ENCODE assay signal across 18 cellular contexts in genomic region chr1:186710696-186711095, GRCh38. TPM values are rescaled to one million over a fixed set of nuclear protein-coding genes. Genes with fewer than 3 reads are reported as not detected.
A peak's percentile ranks its signal among the peaks of the same experiment; 100 is the strongest.
DNase-seq lines count a peak whose midpoint lies in the region; ATAC-seq and TF ChIP-seq lines count a peak whose summit lies in the region.
"Had no signal": no experiment of that assay in that cellular context is flagged by ENCODE, and none has a peak within 500 bp of the region (broad histone marks: within the 10 kb centered on the region; RNA-seq: fewer than 3 reads in every experiment).

No MANE protein-coding gene starts in this region.

- H3K9me2 ChIP-seq in GM23338 (ENCODE audit: insufficient read depth) = no peaks in the 10 kb centered on the region

- no peak overlapping the region for H3K4me3 Mint-ChIP-seq in GM23338
- no peak overlapping the region for H3K4me3 Mint-ChIP-seq in stimulated activated memory B cell treated with anti-CD40 and anti-IgM and Interleukin-4, amounts not matched to agents 10 μg/mL and 1 μg/mL and 100 μg/mL, for 72 hours
- H3K4me3 Mint-ChIP-seq: CD4-positive, alpha-beta memory T cell; H9; HFFc6 had no signal

- H3K27ac Mint-ChIP-seq in GM23338 = no peak overlapping the region
- no peak overlapping the region for H3K27ac Mint-ChIP-seq in stimulated activated memory B cell treated with anti-CD40 and anti-IgM and Interleukin-4, amounts not matched to agents 10 μg/mL and 1 μg/mL and 100 μg/mL, for 72 hours
- H3K27ac Mint-ChIP-seq: CD4-positive, alpha-beta memory T cell; H9; HFFc6 had no signal

- H3K36me3 ChIP-seq in GM23338 (ENCODE audit: insufficient read depth) = no peaks in the 10 kb centered on the region
- H3K36me3 ChIP-seq in HAP-1 (replicated peaks) = no peaks in the 10 kb centered on the region

- H3K36me3 Mint-ChIP-seq in GM23338 (ENCODE audit: low read depth) = no peaks in the 10 kb centered on the region
- no peaks in the 10 kb centered on the region for H3K36me3 Mint-ChIP-seq in stimulated activated memory B cell treated with anti-CD40 and anti-IgM and Interleukin-4, amounts not matched to agents 10 μg/mL and 1 μg/mL and 100 μg/mL, for 72 hours
- H3K36me3 Mint-ChIP-seq: CD4-positive, alpha-beta memory T cell had no signal

- H3K4me2 ChIP-seq in GM23338 = no peak overlapping the region

- H3K4me3 ChIP-seq in GM23338 = no peak overlapping the region
- H3K4me3 ChIP-seq in HAP-1 = no peak overlapping the region
- H3K4me3 ChIP-seq: GM23248 had no signal

- H3K27me3 ChIP-seq in GM23338 (ENCODE audit: insufficient read depth) (no peaks in the 10 kb centered on the region), HAP-1 (ENCODE audit: low read depth) (no peaks in the 10 kb centered on the region)

- no peak overlapping the region for H3K27ac ChIP-seq in GM23338 (ENCODE audit: low read depth)
- H3K27ac ChIP-seq: GM23248 had no signal

- in situ Hi-C loops in Caki2 (cut with HindIII; ENCODE audit: low pct_unique_long_range_greater_than_20kb, low sequenced_read_pairs) (no loop called here), HAP-1 (cut with MboI; ENCODE audit: low sequenced_read_pairs) (no loop called here)

- ATAC-seq in GM23338 (no peak), HG03159 (IDR thresholded peaks at IDR 0.05; ENCODE audit: unreplicated experiment) (no peak)
- ATAC-seq in stimulated activated memory B cell treated with anti-CD40 and anti-IgM and Interleukin-4, amounts not matched to agents 10 μg/mL and 1 μg/mL and 100 μg/mL, for 72 hours = no peak

- TF ChIP-seq CTCF in GM23338 (conservative IDR thresholded peaks at IDR 0.05; ENCODE audit: low read depth in 2 of 2) = no peak

- H3K27me3 Mint-ChIP-seq in GM23338 (ENCODE audit: insufficient read depth, low read depth, poor library complexity) = no peaks in the 10 kb centered on the region
- H3K27me3 Mint-ChIP-seq in stimulated activated memory B cell treated with anti-CD40 and anti-IgM and Interleukin-4, amounts not matched to agents 10 μg/mL and 1 μg/mL and 100 μg/mL, for 72 hours = no peaks in the 10 kb centered on the region

- H3F3A ChIP-seq in GM23338 (replicated peaks; ENCODE audit: low read depth) = no peaks in the 10 kb centered on the region

- H4K20me1 ChIP-seq in GM23338 (replicated peaks; ENCODE audit: insufficient read depth) = no peaks in the 10 kb centered on the region

- H3K4me1 ChIP-seq in GM23338 (ENCODE audit: insufficient read depth) (no peaks in the 10 kb centered on the region), HAP-1 (no peaks in the 10 kb centered on the region)

- H3K79me2 ChIP-seq in GM23338 (replicated peaks; ENCODE audit: insufficient read depth) = no peaks in the 10 kb centered on the region

- H2AFZ ChIP-seq in GM23338 = 0 out of 2 replicates have a peak overlapping the region, but pooled peaks have one; percentile 8
- H2AFZ ChIP-seq: GM23248 had no signal

- peak; percentile 13 for DNase-seq in Caki2 (ENCODE audit: low read depth)
- no peak for DNase-seq in GM23338 (ENCODE audit: low spot score)
- peak; percentile 6 for DNase-seq in kidney glomerular epithelial cell (lab: John Stamatoyannopoulos, UW)
- no peak for DNase-seq in HAP-1 (ENCODE audit: low spot score in 2 of 2)
- DNase-seq: 8988T; C1 segment of cervical spinal cord; CD4-positive, alpha-beta memory T cell; COR-L47; DMS 273 treated with DMSO at 0.1 percent for 48 hours; DMS79; EL; GF-D8; GM23248; H9; HFFc6 had no signal

- no peaks in the 10 kb centered on the region for H3K9me3 Mint-ChIP-seq in GM23338
- H3K9me3 Mint-ChIP-seq in stimulated activated memory B cell treated with anti-CD40 and anti-IgM and Interleukin-4, amounts not matched to agents 10 μg/mL and 1 μg/mL and 100 μg/mL, for 72 hours = no peaks in the 10 kb centered on the region
- H3K9me3 Mint-ChIP-seq: CD4-positive, alpha-beta memory T cell; H9; HFFc6 had no signal

- no peaks in the 10 kb centered on the region for H3K9me3 ChIP-seq in HAP-1

- no peaks in the 10 kb centered on the region for H3K4me1 Mint-ChIP-seq in GM23338
- H3K4me1 Mint-ChIP-seq in stimulated activated memory B cell treated with anti-CD40 and anti-IgM and Interleukin-4, amounts not matched to agents 10 μg/mL and 1 μg/mL and 100 μg/mL, for 72 hours = no peaks in the 10 kb centered on the region
- H3K4me1 Mint-ChIP-seq: CD4-positive, alpha-beta memory T cell had no signal

TF ChIP-seq in GM23338, 12 proteins besides CTCF, POLR2A, EP300 and RAD21 (continues in another document):
- TF ChIP-seq ZNF331 (CRISPR knock-in tag; IDR thresholded peaks at IDR 0.05; ENCODE audit: low read depth) = no peak
- no peak for TF ChIP-seq ETS1 (IDR thresholded peaks at IDR 0.05)
- no peak for TF ChIP-seq JUNB (IDR thresholded peaks at IDR 0.05; ENCODE audit: unreplicated experiment)
- no peak for TF ChIP-seq NANOG (IDR thresholded peaks at IDR 0.05; ENCODE audit: borderline replicate concordance)
- no peak for TF ChIP-seq STAT1 (IDR thresholded peaks at IDR 0.05; ENCODE audit: unreplicated experiment)
- TF ChIP-seq, protein P1, sequence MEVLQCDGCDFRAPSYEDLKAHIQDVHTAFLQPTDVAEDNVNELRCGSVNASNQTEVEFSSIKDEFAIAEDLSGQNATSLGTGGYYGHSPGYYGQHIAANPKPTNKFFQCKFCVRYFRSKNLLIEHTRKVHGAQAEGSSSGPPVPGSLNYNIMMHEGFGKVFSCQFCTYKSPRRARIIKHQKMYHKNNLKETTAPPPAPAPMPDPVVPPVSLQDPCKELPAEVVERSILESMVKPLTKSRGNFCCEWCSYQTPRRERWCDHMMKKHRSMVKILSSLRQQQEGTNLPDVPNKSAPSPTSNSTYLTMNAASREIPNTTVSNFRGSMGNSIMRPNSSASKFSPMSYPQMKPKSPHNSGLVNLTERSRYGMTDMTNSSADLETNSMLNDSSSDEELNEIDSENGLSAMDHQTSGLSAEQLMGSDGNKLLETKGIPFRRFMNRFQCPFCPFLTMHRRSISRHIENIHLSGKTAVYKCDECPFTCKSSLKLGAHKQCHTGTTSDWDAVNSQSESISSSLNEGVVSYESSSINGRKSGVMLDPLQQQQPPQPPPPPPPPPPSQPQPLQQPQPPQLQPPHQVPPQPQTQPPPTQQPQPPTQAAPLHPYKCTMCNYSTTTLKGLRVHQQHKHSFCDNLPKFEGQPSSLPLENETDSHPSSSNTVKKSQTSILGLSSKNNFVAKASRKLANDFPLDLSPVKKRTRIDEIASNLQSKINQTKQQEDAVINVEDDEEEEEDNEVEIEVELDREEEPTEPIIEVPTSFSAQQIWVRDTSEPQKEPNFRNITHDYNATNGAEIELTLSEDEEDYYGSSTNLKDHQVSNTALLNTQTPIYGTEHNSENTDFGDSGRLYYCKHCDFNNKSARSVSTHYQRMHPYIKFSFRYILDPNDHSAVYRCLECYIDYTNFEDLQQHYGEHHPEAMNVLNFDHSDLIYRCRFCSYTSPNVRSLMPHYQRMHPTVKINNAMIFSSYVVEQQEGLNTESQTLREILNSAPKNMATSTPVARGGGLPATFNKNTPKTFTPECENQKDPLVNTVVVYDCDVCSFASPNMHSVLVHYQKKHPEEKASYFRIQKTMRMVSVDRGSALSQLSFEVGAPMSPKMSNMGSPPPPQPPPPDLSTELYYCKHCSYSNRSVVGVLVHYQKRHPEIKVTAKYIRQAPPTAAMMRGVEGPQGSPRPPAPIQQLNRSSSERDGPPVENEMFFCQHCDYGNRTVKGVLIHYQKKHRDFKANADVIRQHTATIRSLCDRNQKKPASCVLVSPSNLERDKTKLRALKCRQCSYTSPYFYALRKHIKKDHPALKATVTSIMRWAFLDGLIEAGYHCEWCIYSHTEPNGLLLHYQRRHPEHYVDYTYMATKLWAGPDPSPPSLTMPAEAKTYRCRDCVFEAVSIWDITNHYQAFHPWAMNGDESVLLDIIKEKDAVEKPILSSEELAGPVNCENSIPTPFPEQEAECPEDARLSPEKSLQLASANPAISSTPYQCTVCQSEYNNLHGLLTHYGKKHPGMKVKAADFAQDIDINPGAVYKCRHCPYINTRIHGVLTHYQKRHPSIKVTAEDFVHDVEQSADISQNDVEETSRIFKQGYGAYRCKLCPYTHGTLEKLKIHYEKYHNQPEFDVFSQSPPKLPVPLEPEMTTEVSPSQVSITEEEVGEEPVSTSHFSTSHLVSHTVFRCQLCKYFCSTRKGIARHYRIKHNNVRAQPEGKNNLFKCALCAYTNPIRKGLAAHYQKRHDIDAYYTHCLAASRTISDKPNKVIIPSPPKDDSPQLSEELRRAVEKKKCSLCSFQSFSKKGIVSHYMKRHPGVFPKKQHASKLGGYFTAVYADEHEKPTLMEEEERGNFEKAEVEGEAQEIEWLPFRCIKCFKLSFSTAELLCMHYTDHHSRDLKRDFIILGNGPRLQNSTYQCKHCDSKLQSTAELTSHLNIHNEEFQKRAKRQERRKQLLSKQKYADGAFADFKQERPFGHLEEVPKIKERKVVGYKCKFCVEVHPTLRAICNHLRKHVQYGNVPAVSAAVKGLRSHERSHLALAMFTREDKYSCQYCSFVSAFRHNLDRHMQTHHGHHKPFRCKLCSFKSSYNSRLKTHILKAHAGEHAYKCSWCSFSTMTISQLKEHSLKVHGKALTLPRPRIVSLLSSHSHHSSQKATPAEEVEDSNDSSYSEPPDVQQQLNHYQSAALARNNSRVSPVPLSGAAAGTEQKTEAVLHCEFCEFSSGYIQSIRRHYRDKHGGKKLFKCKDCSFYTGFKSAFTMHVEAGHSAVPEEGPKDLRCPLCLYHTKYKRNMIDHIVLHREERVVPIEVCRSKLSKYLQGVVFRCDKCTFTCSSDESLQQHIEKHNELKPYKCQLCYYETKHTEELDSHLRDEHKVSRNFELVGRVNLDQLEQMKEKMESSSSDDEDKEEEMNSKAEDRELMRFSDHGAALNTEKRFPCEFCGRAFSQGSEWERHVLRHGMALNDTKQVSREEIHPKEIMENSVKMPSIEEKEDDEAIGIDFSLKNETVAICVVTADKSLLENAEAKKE (CRISPR knock-in tag; IDR thresholded peaks at IDR 0.05) = no peak
- no peak for TF ChIP-seq ZNF114 (CRISPR knock-in tag; IDR thresholded peaks at IDR 0.05)
- TF ChIP-seq EZH2 (IDR thresholded peaks at IDR 0.05; ENCODE audit: low read depth, unreplicated experiment) = no peak
- no peak for TF ChIP-seq EZH2phosphoT487 (IDR thresholded peaks at IDR 0.05; ENCODE audit: unreplicated experiment)
- no peak for TF ChIP-seq POLR2AphosphoS5 (IDR thresholded peaks at IDR 0.05; ENCODE audit: low read depth)
- TF ChIP-seq CREB1 (CRISPR knock-in tag; IDR thresholded peaks at IDR 0.05; ENCODE audit: low read depth) = no peak

RNA-seq across cellular contexts. Expression of gene PTGS2, which starts 30.5 kb away (rescaled TPM):
- total RNA-seq in Caki2 (2014; rRNA removed; shearing (Covaris generic); ENCODE audit: low replicate concordance) = 0.03 and 0.20 TPM in 2 replicates
- total RNA-seq in GM23338 (2014; rRNA removed; shearing (Covaris generic)) = 0.17 and 1.1 TPM in 2 replicates
- polyA plus RNA-seq in GM23338 (2016; fragmentation: Nextera tagmentation; extraction: Ambion mirVana) = 0.11 and 0.12 TPM in 2 replicates
- total RNA-seq: CD4-positive, alpha-beta memory T cell; G401 had no signal
- polyA plus RNA-seq: CD4-positive, alpha-beta memory T cell had no signal

Comparison
In these comparisons a context has a peak if more than half of its experiments do, and no peak if none do; other contexts are left out.
1. DNase-seq: peak in Caki2 (single experiment) and kidney glomerular epithelial cell (single experiment); none in GM23338 (single experiment) and HAP-1 (0 of 2).